Comparison of ENCODE assay signal across 8 cellular contexts in the genomic region with DNA sequence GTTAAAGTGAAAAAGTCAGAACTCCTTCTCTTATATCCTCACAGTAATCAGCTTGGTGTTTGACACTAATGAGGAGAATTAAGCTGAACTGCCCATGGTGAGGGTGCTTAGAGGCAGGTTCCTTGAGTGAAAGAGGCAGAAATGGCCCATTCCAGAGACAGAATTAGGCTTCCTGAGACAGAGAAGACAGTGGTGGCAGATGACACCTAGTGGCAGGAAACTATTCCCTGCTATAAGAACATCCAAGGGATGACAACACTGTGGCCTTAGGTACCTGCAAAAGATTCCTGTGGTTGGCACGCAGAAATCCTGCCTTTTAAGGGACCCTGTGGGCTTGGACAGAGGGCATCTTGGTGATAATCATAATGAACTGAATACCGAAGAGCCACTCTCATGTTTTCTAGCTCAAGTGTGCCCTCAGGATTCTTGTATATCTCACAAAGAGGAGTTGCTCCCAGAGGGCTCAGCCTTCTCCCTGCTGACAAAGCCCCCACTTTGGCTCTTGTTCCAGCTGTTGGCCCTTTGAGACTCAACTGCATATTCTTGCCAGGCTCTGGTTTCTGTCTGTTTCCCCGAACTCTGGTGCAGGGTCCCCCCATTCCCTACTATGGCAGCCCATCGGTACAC. TPM values are rescaled to one million over a fixed set of nuclear protein-coding genes. Genes with fewer than 3 reads are reported as not detected.
DNase-seq lines count a peak whose midpoint lies in the region; ATAC-seq and TF ChIP-seq lines count a peak whose summit lies in the region.

No MANE protein-coding gene starts in this region.

- no peak overlapping the region for H3K9ac ChIP-seq in endodermal cell (ENCODE audit: extremely low read depth, low read length, poor library complexity, severe bottlenecking)

- H3K27me3 Mint-ChIP-seq in endodermal cell (ENCODE audit: insufficient read depth) (peaks cover 15% of the 10 kb centered on the region), memory B cell (peaks cover 4% of the 10 kb centered on the region)

- H3K27ac Mint-ChIP-seq in endodermal cell: no peak overlapping the region
- no peak overlapping the region for H3K27ac Mint-ChIP-seq in memory B cell

- H3K9me3 ChIP-seq in Panc1 (ENCODE audit: control insufficient read depth, insufficient read depth, low read depth, low read length): no peaks in the 10 kb centered on the region
- H3K9me3 ChIP-seq in endodermal cell (ENCODE audit: control insufficient read depth, low read length): no peaks in the 10 kb centered on the region

- peak; percentile 92 for TF ChIP-seq CTCF in LNCaP clone FGC (IDR thresholded peaks at IDR 0.05; ENCODE audit: control insufficient read depth, extremely low read depth, insufficient read depth)
- TF ChIP-seq CTCF in Panc1 (IDR thresholded peaks at IDR 0.05): peak; percentile 88
- peak; percentile 86 for TF ChIP-seq CTCF in endodermal cell (conservative IDR thresholded peaks at IDR 0.05)

- ATAC-seq in Panc1: peak; percentile 96
- ATAC-seq in memory B cell (ENCODE audit: low read depth): peak; percentile 77
- no peak for ATAC-seq in HG03354 (IDR thresholded peaks at IDR 0.05; ENCODE audit: poor library complexity, severe bottlenecking, unreplicated experiment)

- H3K4me1 ChIP-seq in Panc1 (ENCODE audit: control insufficient read depth, insufficient read depth, low read length) (no peaks in the 10 kb centered on the region), endodermal cell (ENCODE audit: control insufficient read depth, insufficient read depth, low read length) (no peaks in the 10 kb centered on the region)

- H3K4me1 Mint-ChIP-seq in endodermal cell (no peaks in the 10 kb centered on the region), memory B cell (no peaks in the 10 kb centered on the region)

- CTCF ChIA-PET in Panc1 (lab: Charles Lee): interaction anchor here (0.5 kb wide), 1 partner anchor 45 kb away, joined by 13 read pairs; no protein-coding TSS in a partner anchor

- no peaks in the 10 kb centered on the region for H3K36me3 ChIP-seq in Panc1 (ENCODE audit: control insufficient read depth, insufficient read depth, low read length)
- no peaks in the 10 kb centered on the region for H3K36me3 ChIP-seq in endodermal cell (ENCODE audit: control insufficient read depth, insufficient read depth, low read length)

- H3K27me3 ChIP-seq in Panc1 (ENCODE audit: control insufficient read depth, insufficient read depth, low read length) (peaks cover 44% of the 10 kb centered on the region), endodermal cell (ENCODE audit: control insufficient read depth, insufficient read depth, low read length, poor library complexity, severe bottlenecking) (peaks cover 49% of the 10 kb centered on the region)

- no peak overlapping the region for H3K4me3 Mint-ChIP-seq in endodermal cell
- no peak overlapping the region for H3K4me3 Mint-ChIP-seq in memory B cell

- POLR2A ChIA-PET in Panc1 (lab: Charles Lee): no interaction called here

- H3K9me3 Mint-ChIP-seq in endodermal cell: no peaks in the 10 kb centered on the region
- peaks cover 1% of the 10 kb centered on the region for H3K9me3 Mint-ChIP-seq in memory B cell

- in situ Hi-C loops in Panc1 (cut with HindIII; ENCODE audit: low pct_unique_long_range_greater_than_20kb, low sequenced_read_pairs): no loop called here

- H3K4me3 ChIP-seq in LNCaP clone FGC (ENCODE audit: low read depth, low read length) (no peak overlapping the region), Panc1 (ENCODE audit: low read depth in 2 of 2, low read length in 2 of 2) (no peak overlapping the region), endodermal cell (ENCODE audit: low read length) (no peak overlapping the region)

- no peaks in the 10 kb centered on the region for H3K36me3 Mint-ChIP-seq in endodermal cell (ENCODE audit: low read depth)
- H3K36me3 Mint-ChIP-seq in memory B cell: no peaks in the 10 kb centered on the region

- no peak overlapping the region for H3K27ac ChIP-seq in Panc1 (ENCODE audit: low read length)
- no peak overlapping the region for H3K27ac ChIP-seq in endodermal cell (ENCODE audit: low read depth, low read length)

- peak; percentile 24 for DNase-seq in stimulated activated CD4-positive, alpha-beta T cell treated with anti-CD3 and anti-CD28 coated beads, Interleukin-15, amount 100 ng/mL, for 24 hours
- no peak for DNase-seq in stimulated activated CD4-positive, alpha-beta T cell treated with anti-CD3 and anti-CD28 coated beads, Interleukin-2, amount 100 ng/mL, for 24 hours
- DNase-seq in LNCaP clone FGC (ENCODE audit: low read depth) (peak; percentile 28), Panc1 (ENCODE audit: low read depth, low spot score) (peak; percentile 63), endodermal cell (peak; percentile 68), memory B cell (ENCODE audit: low spot score in 2 of 2) (peak in 1 of 2 donors; percentile 16), ecto neural progenitor cell (ENCODE audit: low spot score) (no peak)

- 58 to 63% methylated on average over 4 of the region's 4 CpGs for WGBS in endodermal cell (ENCODE audit: insufficient coverage in 1 of 2, insufficient read length in 1 of 2), 2 experiments

- intact Hi-C loops in Panc1 (cut with micrococcal nuclease; ENCODE audit: unreplicated experiment): loop anchor here (2.0 to 5.0 kb wide), 3 partner anchors 119 to 319 kb away; no protein-coding TSS in a partner anchor

- no TSS peak for BruUV-seq in Panc1 (replicated peaks; lab: Mats Ljungman, UMichigan)

RNA-seq across cellular contexts. Expression of gene KBTBD12, which starts 56.0 kb away (rescaled TPM):
- total RNA-seq in Panc1 (2021; ENCODE audit: unreplicated experiment): 0.28 TPM
- not detected for polyA plus RNA-seq in Panc1 (2012; ENCODE audit: insufficient read length)
- under 1 TPM; 0.24 to 0.42 TPM for total RNA-seq in endodermal cell
- polyA plus RNA-seq in endodermal cell (2013, experiment 1 of 2): not detected
- not detected for polyA plus RNA-seq in endodermal cell (2013, experiment 2 of 2)

Comparison
In these comparisons a context has a peak if more than half of its experiments do, and no peak if none do; other contexts are left out.
1. DNase-seq: peak in stimulated activated CD4-positive, alpha-beta T cell treated with anti-CD3 and anti-CD28 coated beads, Interleukin-15, amount 100 ng/mL, for 24 hours (single experiment), LNCaP clone FGC (single experiment), Panc1 (single experiment) and endodermal cell (single experiment); none in stimulated activated CD4-positive, alpha-beta T cell treated with anti-CD3 and anti-CD28 coated beads, Interleukin-2, amount 100 ng/mL, for 24 hours (0 of 2) and ecto neural progenitor cell (single experiment).
2. Peak in every context shown above with its lines, with median percentiles within 50 percentile points of each other: CTCF ChIP-seq.